ENCODE assay signal across 24 cellular contexts in the genomic region with DNA sequence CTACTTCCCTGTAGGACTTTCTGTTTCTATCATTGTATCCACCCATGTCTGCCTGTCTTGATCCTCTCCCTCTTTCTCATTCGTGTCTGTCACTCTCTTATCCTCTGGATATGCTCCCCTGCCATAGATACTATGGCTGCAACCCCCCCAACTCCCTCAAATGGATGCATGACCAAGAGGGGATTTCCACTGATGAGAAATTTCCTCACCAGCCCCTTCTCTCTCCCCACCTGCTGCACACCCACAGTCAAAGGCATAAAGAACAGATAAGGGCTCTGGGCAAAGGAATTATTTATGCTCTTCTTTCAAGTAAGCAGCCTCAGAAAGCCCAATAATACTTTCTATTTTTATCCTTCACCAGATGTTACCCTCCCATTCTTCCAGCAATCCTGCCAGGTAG.
A peak's percentile ranks its signal among the peaks of the same experiment; 100 is the strongest.
DNase-seq lines count a peak whose midpoint lies in the region; ATAC-seq and TF ChIP-seq lines count a peak whose summit lies in the region.
"Had no signal": no experiment of that assay in that cellular context is flagged by ENCODE, and none has a peak within 500 bp of the region (broad histone marks: within the 10 kb centered on the region; RNA-seq: fewer than 3 reads in every experiment).

No MANE protein-coding gene starts in this region.

- WGBS in stomach, 5 donors: 49 to 71% (median 68%) methylated on average over 1 of the region's 1 CpG

- H3K36me3 ChIP-seq in stomach: no peaks in the 10 kb centered on the region
- H3K36me3 ChIP-seq: BLaER1, SJCRH30 had no signal

- H3K27ac Mint-ChIP-seq in WTC11: peak overlapping the region; percentile 32; the same call in 1 of the 2 replicates
- H3K27ac Mint-ChIP-seq in neural crest cell (ENCODE audit: unreplicated experiment): peak overlapping the region; percentile 13
- H3K27ac Mint-ChIP-seq: CD4-positive, alpha-beta T cell; T-cell had no signal

- POLR2A ChIA-PET in WTC11 (lab: Charles Lee): no interaction called here

- TF ChIP-seq POLR2A in stomach (IDR thresholded peaks at IDR 0.05): no peak

- H3K4me1 ChIP-seq in stomach: no peaks in the 10 kb centered on the region
- H3K4me1 ChIP-seq: BLaER1, SJCRH30 had no signal

- peaks cover 19% of the 10 kb centered on the region for H3K27me3 Mint-ChIP-seq in WTC11 (ENCODE audit: low read depth)
- peaks cover 3% of the 10 kb centered on the region for H3K27me3 Mint-ChIP-seq in neural crest cell (ENCODE audit: low read depth)

- CTCF ChIA-PET in WTC11 (lab: Charles Lee): interaction anchor here (1.0 kb wide), 1 partner anchor 19 kb away, joined by 3 read pairs; no protein-coding TSS in a partner anchor

- no peaks in the 10 kb centered on the region for H3K36me3 Mint-ChIP-seq in WTC11
- no peaks in the 10 kb centered on the region for H3K36me3 Mint-ChIP-seq in neural crest cell (ENCODE audit: low read depth)
- H3K36me3 Mint-ChIP-seq: T-cell had no signal

- ATAC-seq in WTC11 (no peak), GM21423 (IDR thresholded peaks at IDR 0.05; ENCODE audit: unreplicated experiment) (no peak)
- ATAC-seq: T-cell had no signal

- H3K9me3 Mint-ChIP-seq in WTC11: peaks cover 5% of the 10 kb centered on the region
- no peaks in the 10 kb centered on the region for H3K9me3 Mint-ChIP-seq in neural crest cell
- H3K9me3 Mint-ChIP-seq: CD4-positive, alpha-beta T cell; T-cell had no signal

- peaks cover 0 to 13% (median 0%) of the 10 kb centered on the region in 3 donors for H3K27me3 ChIP-seq in stomach
- H3K27me3 ChIP-seq: BLaER1 had no signal

- H3K4me3 Mint-ChIP-seq in WTC11 (no peak overlapping the region), neural crest cell (no peak overlapping the region)
- H3K4me3 Mint-ChIP-seq: CD4-positive, alpha-beta T cell; T-cell had no signal

- intact Hi-C loops in stomach (cut with DNase I; ENCODE audit: low total_unique reads): no loop called here

- DNase-seq in DMS53 (lab: John Stamatoyannopoulos, UW) (peak; percentile 40), DMS53 treated with DMSO at 0.1 percent for 48 hours (lab: John Stamatoyannopoulos, UW; ENCODE audit: unreplicated experiment) (no peak), GM20000 (ENCODE audit: low spot score) (peak; percentile 20), WTC11 (ENCODE audit: low spot score) (no peak), neural crest cell (ENCODE audit: low read depth, low spot score) (no peak), stomach (no peak)
- no peak for DNase-seq in stimulated activated naive CD4-positive, alpha-beta T cell (lab: John Stamatoyannopoulos, UW)
- DNase-seq: ACHN; CD4-positive, alpha-beta T cell; DMS153; KBM-7; MM.1S; NCI-H1048; NCI-H1436; NCI-H1930; NCI-H226; NCI-H510A treated with DMSO at 0.1 percent for 48 hours; NCI-H748 treated with DMSO at 0.1 percent for 48 hours; OCI-M1; SJCRH30; T-cell had no signal

- H3K9me3 ChIP-seq in stomach: peaks cover 0 to 7% (median 0%) of the 10 kb centered on the region in 4 donors
- H3K9me3 ChIP-seq: BLaER1, SJCRH30 had no signal

- H3K27ac ChIP-seq in stomach: no peak overlapping the region
- H3K27ac ChIP-seq: 22Rv1, BLaER1, SJCRH30 had no signal

- TF ChIP-seq CTCF in GM20000 (IDR thresholded peaks at IDR 0.05; ENCODE audit: extremely low read depth, missing control alignments) (no peak), WTC11 (IDR thresholded peaks at IDR 0.05) (no peak), neural crest cell (conservative IDR thresholded peaks at IDR 0.05) (no peak), stomach (IDR thresholded peaks at IDR 0.05) (no peak)

- H3K4me1 Mint-ChIP-seq in WTC11: peaks cover 23% of the 10 kb centered on the region
- peaks cover 23% of the 10 kb centered on the region for H3K4me1 Mint-ChIP-seq in neural crest cell
- H3K4me1 Mint-ChIP-seq: T-cell had no signal

- H3K4me3 ChIP-seq in stomach: no peak overlapping the region
- H3K4me3 ChIP-seq: BLaER1, SJCRH30 had no signal

- no peak for TF ChIP-seq EP300 in stomach (IDR thresholded peaks at IDR 0.05)

TF ChIP-seq in WTC11, 78 proteins besides CTCF, POLR2A, EP300 and RAD21 (continues in another document):
- TF ChIP-seq, protein P1, sequence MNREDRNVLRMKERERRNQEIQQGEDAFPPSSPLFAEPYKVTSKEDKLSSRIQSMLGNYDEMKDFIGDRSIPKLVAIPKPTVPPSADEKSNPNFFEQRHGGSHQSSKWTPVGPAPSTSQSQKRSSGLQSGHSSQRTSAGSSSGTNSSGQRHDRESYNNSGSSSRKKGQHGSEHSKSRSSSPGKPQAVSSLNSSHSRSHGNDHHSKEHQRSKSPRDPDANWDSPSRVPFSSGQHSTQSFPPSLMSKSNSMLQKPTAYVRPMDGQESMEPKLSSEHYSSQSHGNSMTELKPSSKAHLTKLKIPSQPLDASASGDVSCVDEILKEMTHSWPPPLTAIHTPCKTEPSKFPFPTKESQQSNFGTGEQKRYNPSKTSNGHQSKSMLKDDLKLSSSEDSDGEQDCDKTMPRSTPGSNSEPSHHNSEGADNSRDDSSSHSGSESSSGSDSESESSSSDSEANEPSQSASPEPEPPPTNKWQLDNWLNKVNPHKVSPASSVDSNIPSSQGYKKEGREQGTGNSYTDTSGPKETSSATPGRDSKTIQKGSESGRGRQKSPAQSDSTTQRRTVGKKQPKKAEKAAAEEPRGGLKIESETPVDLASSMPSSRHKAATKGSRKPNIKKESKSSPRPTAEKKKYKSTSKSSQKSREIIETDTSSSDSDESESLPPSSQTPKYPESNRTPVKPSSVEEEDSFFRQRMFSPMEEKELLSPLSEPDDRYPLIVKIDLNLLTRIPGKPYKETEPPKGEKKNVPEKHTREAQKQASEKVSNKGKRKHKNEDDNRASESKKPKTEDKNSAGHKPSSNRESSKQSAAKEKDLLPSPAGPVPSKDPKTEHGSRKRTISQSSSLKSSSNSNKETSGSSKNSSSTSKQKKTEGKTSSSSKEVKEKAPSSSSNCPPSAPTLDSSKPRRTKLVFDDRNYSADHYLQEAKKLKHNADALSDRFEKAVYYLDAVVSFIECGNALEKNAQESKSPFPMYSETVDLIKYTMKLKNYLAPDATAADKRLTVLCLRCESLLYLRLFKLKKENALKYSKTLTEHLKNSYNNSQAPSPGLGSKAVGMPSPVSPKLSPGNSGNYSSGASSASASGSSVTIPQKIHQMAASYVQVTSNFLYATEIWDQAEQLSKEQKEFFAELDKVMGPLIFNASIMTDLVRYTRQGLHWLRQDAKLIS (CRISPR knock-in tag; IDR thresholded peaks at IDR 0.05; ENCODE audit: borderline replicate concordance): no peak
- TF ChIP-seq ZNF317 (CRISPR knock-in tag; IDR thresholded peaks at IDR 0.05; ENCODE audit: borderline replicate concordance, low read depth): no peak
- TF ChIP-seq ZNF396 (CRISPR knock-in tag; IDR thresholded peaks at IDR 0.05; ENCODE audit: borderline replicate concordance): no peak
- TF ChIP-seq IRF2 (CRISPR knock-in tag; IDR thresholded peaks at IDR 0.05; ENCODE audit: borderline replicate concordance, low read depth): no peak
- TF ChIP-seq SOX15 (CRISPR knock-in tag; IDR thresholded peaks at IDR 0.05): no peak
- TF ChIP-seq SMAD4 (CRISPR knock-in tag; IDR thresholded peaks at IDR 0.05): no peak
- TF ChIP-seq, protein P2, sequence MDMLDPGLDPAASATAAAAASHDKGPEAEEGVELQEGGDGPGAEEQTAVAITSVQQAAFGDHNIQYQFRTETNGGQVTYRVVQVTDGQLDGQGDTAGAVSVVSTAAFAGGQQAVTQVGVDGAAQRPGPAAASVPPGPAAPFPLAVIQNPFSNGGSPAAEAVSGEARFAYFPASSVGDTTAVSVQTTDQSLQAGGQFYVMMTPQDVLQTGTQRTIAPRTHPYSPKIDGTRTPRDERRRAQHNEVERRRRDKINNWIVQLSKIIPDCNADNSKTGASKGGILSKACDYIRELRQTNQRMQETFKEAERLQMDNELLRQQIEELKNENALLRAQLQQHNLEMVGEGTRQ (CRISPR knock-in tag; IDR thresholded peaks at IDR 0.05): no peak
- no peak for TF ChIP-seq ZBTB21 (CRISPR knock-in tag; IDR thresholded peaks at IDR 0.05; ENCODE audit: borderline replicate concordance)
- TF ChIP-seq, protein P3, sequence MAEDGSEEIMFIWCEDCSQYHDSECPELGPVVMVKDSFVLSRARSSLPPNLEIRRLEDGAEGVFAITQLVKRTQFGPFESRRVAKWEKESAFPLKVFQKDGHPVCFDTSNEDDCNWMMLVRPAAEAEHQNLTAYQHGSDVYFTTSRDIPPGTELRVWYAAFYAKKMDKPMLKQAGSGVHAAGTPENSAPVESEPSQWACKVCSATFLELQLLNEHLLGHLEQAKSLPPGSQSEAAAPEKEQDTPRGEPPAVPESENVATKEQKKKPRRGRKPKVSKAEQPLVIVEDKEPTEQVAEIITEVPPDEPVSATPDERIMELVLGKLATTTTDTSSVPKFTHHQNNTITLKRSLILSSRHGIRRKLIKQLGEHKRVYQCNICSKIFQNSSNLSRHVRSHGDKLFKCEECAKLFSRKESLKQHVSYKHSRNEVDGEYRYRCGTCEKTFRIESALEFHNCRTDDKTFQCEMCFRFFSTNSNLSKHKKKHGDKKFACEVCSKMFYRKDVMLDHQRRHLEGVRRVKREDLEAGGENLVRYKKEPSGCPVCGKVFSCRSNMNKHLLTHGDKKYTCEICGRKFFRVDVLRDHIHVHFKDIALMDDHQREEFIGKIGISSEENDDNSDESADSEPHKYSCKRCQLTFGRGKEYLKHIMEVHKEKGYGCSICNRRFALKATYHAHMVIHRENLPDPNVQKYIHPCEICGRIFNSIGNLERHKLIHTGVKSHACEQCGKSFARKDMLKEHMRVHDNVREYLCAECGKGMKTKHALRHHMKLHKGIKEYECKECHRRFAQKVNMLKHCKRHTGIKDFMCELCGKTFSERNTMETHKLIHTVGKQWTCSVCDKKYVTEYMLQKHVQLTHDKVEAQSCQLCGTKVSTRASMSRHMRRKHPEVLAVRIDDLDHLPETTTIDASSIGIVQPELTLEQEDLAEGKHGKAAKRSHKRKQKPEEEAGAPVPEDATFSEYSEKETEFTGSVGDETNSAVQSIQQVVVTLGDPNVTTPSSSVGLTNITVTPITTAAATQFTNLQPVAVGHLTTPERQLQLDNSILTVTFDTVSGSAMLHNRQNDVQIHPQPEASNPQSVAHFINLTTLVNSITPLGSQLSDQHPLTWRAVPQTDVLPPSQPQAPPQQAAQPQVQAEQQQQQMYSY (CRISPR knock-in tag; IDR thresholded peaks at IDR 0.05): no peak
- no peak for TF ChIP-seq ZNF121 (CRISPR knock-in tag; IDR thresholded peaks at IDR 0.05)
- TF ChIP-seq, protein P4, sequence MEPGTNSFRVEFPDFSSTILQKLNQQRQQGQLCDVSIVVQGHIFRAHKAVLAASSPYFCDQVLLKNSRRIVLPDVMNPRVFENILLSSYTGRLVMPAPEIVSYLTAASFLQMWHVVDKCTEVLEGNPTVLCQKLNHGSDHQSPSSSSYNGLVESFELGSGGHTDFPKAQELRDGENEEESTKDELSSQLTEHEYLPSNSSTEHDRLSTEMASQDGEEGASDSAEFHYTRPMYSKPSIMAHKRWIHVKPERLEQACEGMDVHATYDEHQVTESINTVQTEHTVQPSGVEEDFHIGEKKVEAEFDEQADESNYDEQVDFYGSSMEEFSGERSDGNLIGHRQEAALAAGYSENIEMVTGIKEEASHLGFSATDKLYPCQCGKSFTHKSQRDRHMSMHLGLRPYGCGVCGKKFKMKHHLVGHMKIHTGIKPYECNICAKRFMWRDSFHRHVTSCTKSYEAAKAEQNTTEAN (CRISPR knock-in tag; IDR thresholded peaks at IDR 0.05): no peak

Comparison
In these comparisons a context has a peak if more than half of its experiments do, and no peak if none do; other contexts are left out.
1. DNase-seq: peak in DMS53 (single experiment) and GM20000 (single experiment); none in DMS53 treated with DMSO at 0.1 percent for 48 hours (single experiment), WTC11 (single experiment), neural crest cell (single experiment), stimulated activated naive CD4-positive, alpha-beta T cell (0 of 6) and stomach (single experiment).